31 cellular contexts compared by ENCODE assay signal in genomic region chr9:35558185-35558584, GRCh38.
"Had no signal": no experiment of that assay in that cellular context is flagged by ENCODE, and none has a peak within 500 bp of the region (broad histone marks: within the 10 kb centered on the region; RNA-seq: fewer than 3 reads in every experiment).

No MANE protein-coding gene starts in this region.

- H3K27ac Mint-ChIP-seq: stimulated activated memory B cell treated with anti-CD40 and anti-IgM and Interleukin-4, amounts not matched to agents 10 μg/mL and 1 μg/mL and 100 μg/mL, for 72 hours had no signal

- H3K9me3 ChIP-seq: gastroesophageal sphincter, heart right ventricle, left lung, ovary, right lobe of liver, testis, transverse colon, upper lobe of right lung, uterus had no signal

- H3K27me3 ChIP-seq: dorsolateral prefrontal cortex, gastroesophageal sphincter, heart right ventricle, left lung, ovary, right lobe of liver, testis, transverse colon, upper lobe of right lung, uterus had no signal

- ATAC-seq: esophagus mucosa; gastroesophageal sphincter; heart right ventricle; left cardiac atrium; left lung; naive thymus-derived CD8-positive, alpha-beta T cell; right lobe of liver; stimulated activated memory B cell treated with anti-CD40 and anti-IgM and Interleukin-4, amounts not matched to agents 10 μg/mL and 1 μg/mL and 100 μg/mL, for 72 hours; stimulated activated naive CD8-positive, alpha-beta T cell treated with anti-CD3 and anti-CD28 coated beads, Interleukin-15, Interleukin-2, amounts not matched to agents 100 U/mL and 50 U/mL, for 24 hours; upper lobe of right lung had no signal

- H3K27me3 Mint-ChIP-seq: naive thymus-derived CD8-positive, alpha-beta T cell; stimulated activated memory B cell treated with anti-CD40 and anti-IgM and Interleukin-4, amounts not matched to agents 10 μg/mL and 1 μg/mL and 100 μg/mL, for 72 hours had no signal

- H3K4me3 Mint-ChIP-seq: nephron progenitor cell; stimulated activated memory B cell treated with anti-CD40 and anti-IgM and Interleukin-4, amounts not matched to agents 10 μg/mL and 1 μg/mL and 100 μg/mL, for 72 hours had no signal

- H3K36me3 Mint-ChIP-seq: stimulated activated memory B cell treated with anti-CD40 and anti-IgM and Interleukin-4, amounts not matched to agents 10 μg/mL and 1 μg/mL and 100 μg/mL, for 72 hours had no signal

- H3K9me3 Mint-ChIP-seq: naive thymus-derived CD8-positive, alpha-beta T cell; nephron progenitor cell; stimulated activated memory B cell treated with anti-CD40 and anti-IgM and Interleukin-4, amounts not matched to agents 10 μg/mL and 1 μg/mL and 100 μg/mL, for 72 hours had no signal

- FAIRE-seq: islet of Langerhans had no signal

- H3K4me3 ChIP-seq: dorsolateral prefrontal cortex, gastroesophageal sphincter, heart right ventricle, left lung, ovary, right lobe of liver, testis, transverse colon, upper lobe of right lung, uterus had no signal

- DNase-seq: cerebellar nuclear complex; cortex of kidney; dorsolateral prefrontal cortex; effector CD4-positive, alpha-beta T cell; foreskin fibroblast; glutamatergic neuron; heart right ventricle; hippocampal formation; left cardiac atrium; left lung; mammary epithelial cell; mesendoderm; midbrain; naive thymus-derived CD8-positive, alpha-beta T cell; nephron progenitor cell; nucleus accumbens; ovary; posterior cingulate gyrus; right lobe of liver; stimulated activated CD4-positive, alpha-beta T cell treated with anti-CD3 and anti-CD28 coated beads, Interleukin-2, amount 100 ng/mL, for 24 hours; stimulated activated CD4-positive, alpha-beta T cell treated with anti-CD3 and anti-CD28 coated beads, Interleukin-4, amount 100 ng/mL, for 24 hours; stimulated activated naive CD8-positive, alpha-beta T cell treated with anti-CD3 and anti-CD28 coated beads, Interleukin-15, Interleukin-2, amounts not matched to agents 100 U/mL and 50 U/mL, for 24 hours; testis; transverse colon; upper lobe of right lung; uterus had no signal

- H3K36me3 ChIP-seq: ovary, transverse colon, uterus had no signal

- H3K27ac ChIP-seq: epithelial cell of prostate, heart right ventricle, left lung, ovary, right lobe of liver, testis, transverse colon, upper lobe of right lung, uterus had no signal
